8 cellular contexts compared by ENCODE assay signal in genomic region chr4:183483997-183484396, GRCh38.
"Had no signal": no experiment of that assay in that cellular context is flagged by ENCODE, and none has a peak within 500 bp of the region (broad histone marks: within the 10 kb centered on the region; RNA-seq: fewer than 3 reads in every experiment).

No MANE protein-coding gene starts in this region.

- DNase-seq: GM23248, GOT3, H7, HFFc6 had no signal

- ATAC-seq: HCT116, K562 had no signal

- H3K4me3 ChIP-seq: GM23248, HAP-1, K562 had no signal

- H3K9me3 ChIP-seq: HAP-1 had no signal

- H3K4me3 Mint-ChIP-seq: HFFc6 had no signal

- H3K27ac Mint-ChIP-seq: HFFc6 had no signal

- H2AFZ ChIP-seq: GM23248 had no signal

- H3K9ac ChIP-seq: GM23248 had no signal

- H3K27ac ChIP-seq: GM23248, HL-60 had no signal

- H3K36me3 ChIP-seq: HAP-1 had no signal

- H3K4me1 ChIP-seq: HAP-1 had no signal

- FAIRE-seq: K562 had no signal
